3 cellular contexts compared by ENCODE assay signal in the genomic region with DNA sequence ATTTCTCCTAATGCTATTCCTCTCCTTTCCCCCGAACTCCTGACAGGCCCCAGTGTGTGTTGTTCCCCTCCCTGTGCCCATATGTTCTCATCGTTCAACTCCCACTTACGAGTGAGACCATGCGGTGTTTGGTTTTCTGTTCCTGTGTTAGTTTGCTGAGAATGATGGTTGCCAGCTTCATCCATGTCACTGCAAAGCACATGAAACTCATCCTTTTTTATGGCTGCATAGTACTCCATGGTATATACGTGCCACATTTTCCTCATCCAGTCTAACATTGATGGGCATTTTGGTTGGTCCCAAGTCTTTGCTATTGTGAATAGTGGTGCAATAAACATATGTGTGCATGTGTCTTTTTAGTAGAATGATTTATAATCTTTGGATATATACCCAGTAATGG. TPM values are rescaled to one million over a fixed set of nuclear protein-coding genes. Genes with fewer than 3 reads are reported as not detected.
"Had no signal": no experiment of that assay in that cellular context is flagged by ENCODE, and none has a peak within 500 bp of the region (broad histone marks: within the 10 kb centered on the region; RNA-seq: fewer than 3 reads in every experiment).

No MANE protein-coding gene starts in this region.

RNA-seq across cellular contexts. Expression of gene WNT16, which starts 38.9 kb away (rescaled TPM):
- total RNA-seq: H4, H7, H9 had no signal
